ENCODE assay signal across 8 cellular contexts in genomic region chr11:117828641-117829368, GRCh38. TPM values are rescaled to one million over a fixed set of nuclear protein-coding genes. Genes with fewer than 3 reads are reported as not detected.
DNase-seq lines count a peak whose midpoint lies in the region; ATAC-seq and TF ChIP-seq lines count a peak whose summit lies in the region.

No MANE protein-coding gene starts in this region.

- WGBS in heart left ventricle, 4 donors, result 57 to 74% (median 65%) methylated on average over 8 to 14 of the region's 14 CpGs

- H3K27ac Mint-ChIP-seq in activated T-helper 17 cell treated with anti-CD3 and anti-CD28 coated beads, Interleukin-2, amount 50 U/mL, for 72 hours, result peak overlapping the region; percentile 59

- peak; percentile 61 for DNase-seq in DMS53 (lab: John Stamatoyannopoulos, UW)
- no peak for DNase-seq in DMS53 treated with DMSO at 0.1 percent for 48 hours (lab: John Stamatoyannopoulos, UW; ENCODE audit: unreplicated experiment)
- DNase-seq in NCI-H69 (lab: John Stamatoyannopoulos, UW), result peak; percentile 79
- DNase-seq in heart left ventricle, result peak; percentile 48 to 86 (median 82)
- peak; percentile 68 to 70 for DNase-seq in stimulated activated CD4-positive, alpha-beta T cell treated with anti-CD3 and anti-CD28 coated beads, Interleukin-2, amount 100 ng/mL, for 48 hours
- DNase-seq in NCI-H187 treated with DMSO at 0.1 percent for 48 hours (lab: John Stamatoyannopoulos, UW), result no peak
- no peak for DNase-seq in hypothalamus (lab: John Stamatoyannopoulos, UW)

- peaks cover 10% of the 10 kb centered on the region for H3K4me1 Mint-ChIP-seq in activated T-helper 17 cell treated with anti-CD3 and anti-CD28 coated beads, Interleukin-2, amount 50 U/mL, for 72 hours

- TF ChIP-seq CTCF in heart left ventricle (IDR thresholded peaks at IDR 0.05), result no peak

- no peak for TF ChIP-seq POLR2A in heart left ventricle (IDR thresholded peaks at IDR 0.05)

- no peaks in the 10 kb centered on the region for H3K27me3 ChIP-seq in heart left ventricle

- H3K4me3 ChIP-seq in heart left ventricle, result no peak overlapping the region

- intact Hi-C loops in heart left ventricle (cut with DNase I), result no loop called here

- peaks cover under 1 to 63% (median 37%) of the 10 kb centered on the region in 12 donors for H3K4me1 ChIP-seq in heart left ventricle

- no peaks in the 10 kb centered on the region for H3K36me3 ChIP-seq in heart left ventricle

- H3K9me3 ChIP-seq in heart left ventricle, result no peaks in the 10 kb centered on the region

- H3K36me3 Mint-ChIP-seq in activated T-helper 17 cell treated with anti-CD3 and anti-CD28 coated beads, Interleukin-2, amount 50 U/mL, for 72 hours (ENCODE audit: low read depth), result no peaks in the 10 kb centered on the region

- no peaks in the 10 kb centered on the region for H3K9me3 Mint-ChIP-seq in activated T-helper 17 cell treated with anti-CD3 and anti-CD28 coated beads, Interleukin-2, amount 50 U/mL, for 72 hours

- H3K4me3 Mint-ChIP-seq in activated T-helper 17 cell treated with anti-CD3 and anti-CD28 coated beads, Interleukin-2, amount 50 U/mL, for 72 hours, result peak overlapping the region; percentile 36

- no peaks in the 10 kb centered on the region for H3K27me3 Mint-ChIP-seq in activated T-helper 17 cell treated with anti-CD3 and anti-CD28 coated beads, Interleukin-2, amount 50 U/mL, for 72 hours

- H3K27ac ChIP-seq in heart left ventricle, result peak overlapping the region in 6 of 12 donors; percentile 32 to 60 (median 50)

- ATAC-seq in activated T-helper 17 cell treated with anti-CD3 and anti-CD28 coated beads, Interleukin-2, amount 50 U/mL, for 72 hours (replicated peaks), result peak; percentile 98
- ATAC-seq in heart left ventricle, result peak in 3 of 4 donors; percentile 38 to 70 (median 44)

RNA-seq across cellular contexts. Expression of gene FXYD2, which starts 4.3 kb away (rescaled TPM):
- total RNA-seq in activated T-helper 17 cell treated with anti-CD3 and anti-CD28 coated beads, Interleukin-2, amount 50 U/mL, for 72 hours, result 1 to 10 TPM in 1 of 2 donors, not detected in 1; 1.4 TPM
- total RNA-seq in heart left ventricle, result 1 to 10 TPM in 5 of 9 donors, under 1 TPM in 3, not detected in 1; 0.48 to 2.7 (median 1.8) TPM
- 1 to 10 TPM in 1 of 2 donors, under 1 TPM in 1; 0.53 to 1.8 TPM for polyA plus RNA-seq in heart left ventricle

RNA-seq across cellular contexts. Expression of gene DSCAML1, which starts 31.8 kb away (rescaled TPM):
- total RNA-seq in activated T-helper 17 cell treated with anti-CD3 and anti-CD28 coated beads, Interleukin-2, amount 50 U/mL, for 72 hours, result 1 to 10 TPM in 1 of 2 donors, not detected in 1; 2.8 TPM
- 1 to 10 TPM in 3 of 9 donors, under 1 TPM in 6; 0.05 to 1.7 (median 0.81) TPM for total RNA-seq in heart left ventricle
- polyA plus RNA-seq in heart left ventricle, result under 1 TPM; 0.11 to 0.76 TPM

RNA-seq across cellular contexts. Expression of gene FXYD6, which starts 47.7 kb away (rescaled TPM):
- under 1 TPM in 1 of 2 donors, not detected in 1; 0.19 TPM for total RNA-seq in activated T-helper 17 cell treated with anti-CD3 and anti-CD28 coated beads, Interleukin-2, amount 50 U/mL, for 72 hours
- 10 to 100 TPM; 24.6 to 51.2 (median 35.0) TPM for total RNA-seq in heart left ventricle
- 10 to 100 TPM; 51.2 to 54.0 TPM for polyA plus RNA-seq in heart left ventricle

Comparison
In these comparisons a context has a peak if more than half of its experiments do, and no peak if none do; other contexts are left out.
1. DNase-seq: peak in DMS53 (single experiment), NCI-H69 (single experiment), heart left ventricle (5 of 5) and stimulated activated CD4-positive, alpha-beta T cell treated with anti-CD3 and anti-CD28 coated beads, Interleukin-2, amount 100 ng/mL, for 48 hours (2 of 2); none in DMS53 treated with DMSO at 0.1 percent for 48 hours (single experiment), NCI-H187 treated with DMSO at 0.1 percent for 48 hours (single experiment) and hypothalamus (0 of 51).
2. RNA of gene FXYD6, which starts 47.7 kb away (total RNA-seq): 24.6 to 51.2 TPM in heart left ventricle; 0.19 TPM in activated T-helper 17 cell treated with anti-CD3 and anti-CD28 coated beads, Interleukin-2, amount 50 U/mL, for 72 hours; every median in the first group is over 10 times any median in the second.